In the genomic region with DNA sequence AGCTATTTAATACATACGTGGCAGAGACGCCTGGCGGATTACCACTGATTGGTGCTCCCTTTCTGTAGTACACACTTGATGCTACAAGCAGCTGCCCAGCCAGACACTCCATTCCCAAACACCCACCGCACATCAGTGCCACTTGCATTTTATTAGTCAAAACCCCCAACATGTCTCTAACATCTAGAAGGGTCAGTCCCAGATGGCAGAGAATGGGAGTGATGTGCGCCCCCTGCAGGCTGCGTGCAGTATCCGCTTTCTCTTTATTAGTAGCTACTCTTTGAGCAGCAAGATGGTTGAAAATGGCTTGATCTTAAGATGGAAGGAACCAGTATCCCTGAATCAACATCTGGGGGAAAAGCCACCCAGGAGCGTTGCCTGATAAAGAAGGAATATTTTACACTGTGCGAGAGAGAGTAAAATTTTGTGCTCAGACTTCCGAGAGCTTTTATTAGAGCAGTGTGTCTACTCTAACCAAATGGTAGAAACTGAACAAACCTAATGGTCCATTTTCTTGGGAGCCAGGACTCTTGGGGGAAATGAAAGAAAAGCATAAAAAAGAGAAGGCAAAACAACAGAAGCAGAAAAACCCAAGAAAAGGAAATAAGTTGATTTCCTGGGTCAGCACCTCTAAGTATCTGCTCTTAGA, we compare ENCODE assay signal across 8 cellular contexts.
DNase-seq lines count a peak whose midpoint lies in the region; ATAC-seq and TF ChIP-seq lines count a peak whose summit lies in the region.

No MANE protein-coding gene starts in this region.

- intact Hi-C loops in CD4-positive, alpha-beta memory T cell (cut with micrococcal nuclease): loop anchor here (5.0 kb wide), 1 partner anchor 534 kb away; no protein-coding TSS in a partner anchor

- no peaks in the 10 kb centered on the region for H3K4me1 Mint-ChIP-seq in activated CD8-positive, alpha-beta memory T cell treated with anti-CD3 and anti-CD28 coated beads, Interleukin-2, amount 10 ng/mL, durations not matched to agents 7 days and 5 days
- no peaks in the 10 kb centered on the region for H3K4me1 Mint-ChIP-seq in CD4-positive, alpha-beta memory T cell

- peaks cover 5% of the 10 kb centered on the region for H3K27me3 Mint-ChIP-seq in activated CD8-positive, alpha-beta memory T cell treated with anti-CD3 and anti-CD28 coated beads, Interleukin-2, amount 10 ng/mL, durations not matched to agents 7 days and 5 days
- H3K27me3 Mint-ChIP-seq in CD4-positive, alpha-beta memory T cell: peaks cover 2 to 12% of the 10 kb centered on the region in 2 donors

- no peaks in the 10 kb centered on the region for H3K27me3 ChIP-seq in RWPE2 (ENCODE audit: insufficient read depth, poor library complexity, severe bottlenecking)
- no peaks in the 10 kb centered on the region for H3K27me3 ChIP-seq in CD4-positive, alpha-beta memory T cell (ENCODE audit: insufficient read depth, low read length)

- no peaks in the 10 kb centered on the region for H3K9me3 ChIP-seq in RWPE2 (ENCODE audit: severe bottlenecking)
- H3K9me3 ChIP-seq in CD4-positive, alpha-beta memory T cell (ENCODE audit: control insufficient read depth in 1 of 2, low read length in 2 of 2): no peaks in the 10 kb centered on the region

- no peak overlapping the region for H3K4me3 Mint-ChIP-seq in activated CD8-positive, alpha-beta memory T cell treated with anti-CD3 and anti-CD28 coated beads, Interleukin-2, amount 10 ng/mL, durations not matched to agents 7 days and 5 days
- no peak overlapping the region for H3K4me3 Mint-ChIP-seq in CD4-positive, alpha-beta memory T cell

- H3K4me3 ChIP-seq in RWPE2 (ENCODE audit: severe bottlenecking): no peak overlapping the region
- H3K4me3 ChIP-seq in CD4-positive, alpha-beta memory T cell (ENCODE audit: low read length in 2 of 2): no peak overlapping the region

- POLR2A ChIA-PET in CD4-positive, alpha-beta memory T cell (lab: Charles Lee; ENCODE audit: partially characterized antibody): no interaction called here

- ATAC-seq in activated CD8-positive, alpha-beta memory T cell treated with anti-CD3 and anti-CD28 coated beads, Interleukin-2, amount 10 ng/mL, durations not matched to agents 7 days and 5 days: no peak
- no peak for ATAC-seq in RWPE2 (ENCODE audit: low read depth)
- ATAC-seq in stimulated activated naive CD8-positive, alpha-beta T cell treated with anti-CD3 and anti-CD28 coated beads, Interleukin-15, Interleukin-2, amounts not matched to agents 100 U/mL and 50 U/mL, for 24 hours: no peak

- H3K9me3 Mint-ChIP-seq in activated CD8-positive, alpha-beta memory T cell treated with anti-CD3 and anti-CD28 coated beads, Interleukin-2, amount 10 ng/mL, durations not matched to agents 7 days and 5 days (ENCODE audit: low read depth): no peaks in the 10 kb centered on the region
- H3K9me3 Mint-ChIP-seq in CD4-positive, alpha-beta memory T cell: peaks cover 0 to 4% (median 0%) of the 10 kb centered on the region in 8 donors

- no peaks in the 10 kb centered on the region for H3K36me3 Mint-ChIP-seq in activated CD8-positive, alpha-beta memory T cell treated with anti-CD3 and anti-CD28 coated beads, Interleukin-2, amount 10 ng/mL, durations not matched to agents 7 days and 5 days
- no peaks in the 10 kb centered on the region for H3K36me3 Mint-ChIP-seq in CD4-positive, alpha-beta memory T cell

- TF ChIP-seq CTCF in RWPE2 (IDR thresholded peaks at IDR 0.05; ENCODE audit: poor library complexity, severe bottlenecking): peak; percentile 40

- CTCF ChIA-PET in activated CD8-positive, alpha-beta memory T cell treated with anti-CD3 and anti-CD28 coated beads, Interleukin-2, amount 10 ng/mL, durations not matched to agents 7 days and 5 days (lab: Charles Lee): interaction anchor here (0.7 to 1.3 kb wide), 4 partner anchors 11 to 117 kb away, joined by 3 to 14 read pairs (median 6); no protein-coding TSS in a partner anchor
- CTCF ChIA-PET in CD4-positive, alpha-beta memory T cell (lab: Charles Lee; ENCODE audit: partially characterized antibody): interaction anchor here (0.6 to 1.6 kb wide), 7 partner anchors 9 to 533 kb away, joined by 3 to 4 read pairs (median 3); no protein-coding TSS in a partner anchor

- TF ChIP-seq POLR2A in erythroblast (IDR thresholded peaks at IDR 0.05; ENCODE audit: low read length): no peak

- H3K27ac ChIP-seq in RWPE2 (ENCODE audit: poor library complexity, severe bottlenecking): no peak overlapping the region
- no peak overlapping the region for H3K27ac ChIP-seq in CD4-positive, alpha-beta memory T cell (ENCODE audit: low read depth, low read length)

- peak; percentile 67 for DNase-seq in activated CD8-positive, alpha-beta memory T cell treated with anti-CD3 and anti-CD28 coated beads for 24 hours
- DNase-seq in activated CD8-positive, alpha-beta memory T cell treated with anti-CD3 and anti-CD28 coated beads, Interleukin-2, amount 10 ng/mL, durations not matched to agents 7 days and 5 days: no peak
- no peak for DNase-seq in RWPE2 (ENCODE audit: low spot score)
- peak; percentile 47 to 53 for DNase-seq in erythroblast (lab: John Stamatoyannopoulos, UW)
- peak; percentile 52 for DNase-seq in stimulated activated naive CD8-positive, alpha-beta T cell treated with anti-CD3 and anti-CD28 coated beads, Interleukin-15, Interleukin-2, amounts not matched to agents 100 U/mL and 50 U/mL, for 24 hours
- no peak for DNase-seq in NCI-H526 treated with DMSO at 0.1 percent for 48 hours (lab: John Stamatoyannopoulos, UW)
- no peak for DNase-seq in NCI-H2171 (lab: John Stamatoyannopoulos, UW)
- no peak for DNase-seq in CD4-positive, alpha-beta memory T cell

- no peaks in the 10 kb centered on the region for H3K36me3 ChIP-seq in RWPE2 (ENCODE audit: low read depth)
- H3K36me3 ChIP-seq in CD4-positive, alpha-beta memory T cell (ENCODE audit: insufficient read depth, low read length): no peaks in the 10 kb centered on the region

- no peak overlapping the region for H3K27ac Mint-ChIP-seq in activated CD8-positive, alpha-beta memory T cell treated with anti-CD3 and anti-CD28 coated beads, Interleukin-2, amount 10 ng/mL, durations not matched to agents 7 days and 5 days
- H3K27ac Mint-ChIP-seq in CD4-positive, alpha-beta memory T cell: no peak overlapping the region

- no peaks in the 10 kb centered on the region for H3K4me1 ChIP-seq in RWPE2 (ENCODE audit: insufficient read depth, poor library complexity, severe bottlenecking)
- no peaks in the 10 kb centered on the region for H3K4me1 ChIP-seq in CD4-positive, alpha-beta memory T cell (ENCODE audit: insufficient read depth, low read length)

Comparison
In these comparisons a context has a peak if more than half of its experiments do, and no peak if none do; other contexts are left out.
1. DNase-seq: peak in activated CD8-positive, alpha-beta memory T cell treated with anti-CD3 and anti-CD28 coated beads for 24 hours (single experiment), erythroblast (2 of 2) and stimulated activated naive CD8-positive, alpha-beta T cell treated with anti-CD3 and anti-CD28 coated beads, Interleukin-15, Interleukin-2, amounts not matched to agents 100 U/mL and 50 U/mL, for 24 hours (single experiment); none in activated CD8-positive, alpha-beta memory T cell treated with anti-CD3 and anti-CD28 coated beads, Interleukin-2, amount 10 ng/mL, durations not matched to agents 7 days and 5 days (single experiment), RWPE2 (single experiment), NCI-H526 treated with DMSO at 0.1 percent for 48 hours (single experiment), NCI-H2171 (single experiment) and CD4-positive, alpha-beta memory T cell (0 of 5).